ENCODE assay signal across 2 cellular contexts in the genomic region with DNA sequence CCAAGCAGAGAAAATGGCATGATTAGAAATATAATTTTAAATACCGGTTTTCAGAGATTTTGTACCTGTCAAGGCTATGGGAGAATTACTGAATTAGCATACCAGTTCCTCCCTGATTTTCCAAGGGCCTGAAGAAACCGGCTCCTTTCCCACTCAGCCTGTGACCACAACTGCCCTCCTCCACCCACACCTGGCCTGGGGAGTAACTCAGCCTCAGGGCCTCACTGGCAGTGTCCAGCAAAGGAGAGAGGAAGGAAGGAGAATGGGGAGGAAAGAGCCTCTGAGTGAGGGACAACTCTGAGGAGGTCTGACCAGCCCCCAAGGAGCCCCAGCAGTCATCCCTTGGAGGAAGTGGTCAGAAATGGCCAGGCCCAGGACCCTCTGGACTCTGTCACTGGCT.
TF ChIP-seq lines count a peak whose summit lies in the region.

No MANE protein-coding gene starts in this region.

TF ChIP-seq in IMR-90, 13 proteins besides CTCF, POLR2A, EP300 and RAD21 (continued from another document):
- no peak for TF ChIP-seq USF2 (IDR thresholded peaks at IDR 0.05; ENCODE audit: low read depth, low read length)
- TF ChIP-seq BHLHE40 (IDR thresholded peaks at IDR 0.05; ENCODE audit: low read depth, low read length): no peak
- no peak for TF ChIP-seq ELK1 (IDR thresholded peaks at IDR 0.05; ENCODE audit: borderline replicate concordance, low read depth, low read length)
- no peak for TF ChIP-seq MAFK (IDR thresholded peaks at IDR 0.05; ENCODE audit: low read depth, low read length)
- no peak for TF ChIP-seq FOS (IDR thresholded peaks at IDR 0.05; ENCODE audit: low read depth, low read length)
- no peak for TF ChIP-seq CEBPB (IDR thresholded peaks at IDR 0.05; ENCODE audit: low read depth, low read length)

TF ChIP-seq in SK-N-SH, 30 proteins besides CTCF, POLR2A, EP300 and RAD21 (continued from another document):
- TF ChIP-seq REST (IDR thresholded peaks at IDR 0.05; ENCODE audit: low read depth, low read length): no peak
- TF ChIP-seq RCOR1 (IDR thresholded peaks at IDR 0.05; ENCODE audit: low read length): no peak
- TF ChIP-seq USF1 (IDR thresholded peaks at IDR 0.05; ENCODE audit: borderline replicate concordance, low read depth): no peak
- TF ChIP-seq, protein P1, sequence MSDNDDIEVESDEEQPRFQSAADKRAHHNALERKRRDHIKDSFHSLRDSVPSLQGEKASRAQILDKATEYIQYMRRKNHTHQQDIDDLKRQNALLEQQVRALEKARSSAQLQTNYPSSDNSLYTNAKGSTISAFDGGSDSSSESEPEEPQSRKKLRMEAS (IDR thresholded peaks at IDR 0.05; ENCODE audit: low read depth): no peak
- TF ChIP-seq, protein P2, sequence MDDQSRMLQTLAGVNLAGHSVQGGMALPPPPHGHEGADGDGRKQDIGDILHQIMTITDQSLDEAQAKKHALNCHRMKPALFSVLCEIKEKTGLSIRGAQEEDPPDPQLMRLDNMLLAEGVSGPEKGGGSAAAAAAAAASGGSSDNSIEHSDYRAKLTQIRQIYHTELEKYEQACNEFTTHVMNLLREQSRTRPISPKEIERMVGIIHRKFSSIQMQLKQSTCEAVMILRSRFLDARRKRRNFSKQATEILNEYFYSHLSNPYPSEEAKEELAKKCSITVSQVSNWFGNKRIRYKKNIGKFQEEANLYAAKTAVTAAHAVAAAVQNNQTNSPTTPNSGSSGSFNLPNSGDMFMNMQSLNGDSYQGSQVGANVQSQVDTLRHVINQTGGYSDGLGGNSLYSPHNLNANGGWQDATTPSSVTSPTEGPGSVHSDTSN (IDR thresholded peaks at IDR 0.05): no peak
- no peak for TF ChIP-seq FOXJ3 (CRISPR knock-in tag; IDR thresholded peaks at IDR 0.05)
- no peak for TF ChIP-seq USF2 (IDR thresholded peaks at IDR 0.05; ENCODE audit: borderline replicate concordance, low read depth, low read length)
